In the genomic region with DNA sequence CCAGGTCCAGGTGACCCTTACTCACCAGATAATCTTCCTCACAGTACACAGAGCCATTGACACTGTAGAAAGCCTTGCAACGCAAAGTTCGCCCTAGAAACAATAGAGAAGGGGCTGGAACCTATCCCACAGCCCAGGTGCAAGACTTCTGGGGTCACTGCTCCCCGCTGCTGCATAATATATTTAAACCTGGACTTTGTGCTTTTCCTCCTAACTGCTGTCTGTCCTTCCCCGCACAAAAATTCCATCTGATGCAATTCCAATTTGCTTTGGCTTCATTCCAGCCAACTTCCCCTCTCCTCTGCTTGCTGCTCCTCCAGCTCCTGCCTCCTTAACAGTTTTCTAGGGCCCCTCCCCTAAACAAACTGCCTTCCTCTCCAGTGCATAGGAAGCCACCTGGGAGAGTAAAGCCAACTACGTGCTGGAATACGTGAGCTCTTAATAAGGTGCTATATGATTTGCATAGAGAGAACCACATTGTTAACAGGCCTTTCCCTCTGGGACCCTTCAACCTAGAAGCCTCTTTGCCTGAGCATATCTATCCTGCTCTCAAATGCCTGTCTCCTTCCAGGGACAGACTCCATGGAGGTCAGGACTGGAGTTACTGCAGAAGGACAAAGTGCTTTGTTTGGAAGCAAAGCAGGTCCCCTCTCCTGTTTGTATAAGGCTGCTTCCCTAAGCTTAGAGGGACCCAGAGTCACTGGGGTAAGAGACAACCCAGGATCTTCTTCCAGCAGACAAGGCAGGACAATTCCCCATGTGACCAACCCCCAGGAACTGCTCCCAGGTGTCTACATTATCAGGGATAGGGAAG, we compare ENCODE assay signal across 6 cellular contexts. TPM values are rescaled to one million over a fixed set of nuclear protein-coding genes. Genes with fewer than 3 reads are reported as not detected.
DNase-seq lines count a peak whose midpoint lies in the region; FAIRE-seq and TF ChIP-seq lines count a peak whose summit lies in the region.

No MANE protein-coding gene starts in this region.

- peaks cover 10% of the 10 kb centered on the region for H3K27me3 ChIP-seq in colonic mucosa

- no peaks in the 10 kb centered on the region for H3K36me3 ChIP-seq in colonic mucosa

- peak; percentile 46 for DNase-seq in LHCN-M2 (ENCODE audit: low read depth)
- peak; percentile 76 for DNase-seq in colonic mucosa
- peak; percentile 21 for DNase-seq in retina
- no peak for DNase-seq in NCI-H2196 treated with DMSO at 0.1 percent for 48 hours (lab: John Stamatoyannopoulos, UW; ENCODE audit: unreplicated experiment)
- no peak for DNase-seq in D721Med (ENCODE audit: insufficient read length, low spot score)
- no peak for DNase-seq in activated CD8-positive, alpha-beta memory T cell treated with anti-CD3 and anti-CD28 coated beads for 24 hours

- no peak for FAIRE-seq in D721Med (lab: Jason Lieb, UNC)

- H3K4me3 ChIP-seq in colonic mucosa = no peak overlapping the region

- intact Hi-C loops in colonic mucosa (cut with DNase I) = no loop called here

- H3K9me3 ChIP-seq in colonic mucosa = no peaks in the 10 kb centered on the region

- TF ChIP-seq CTCF in colonic mucosa (IDR thresholded peaks at IDR 0.05) (no peak), D721Med (IDR thresholded peaks at IDR 0.05; ENCODE audit: insufficient read depth, missing control alignments) (no peak)

- H3K9ac ChIP-seq in colonic mucosa (ENCODE audit: low read depth in 2 of 2, low read length in 2 of 2) = peak overlapping the region in 1 of 2 donors; percentile 42

- H3K4me1 ChIP-seq in colonic mucosa = peaks cover 27% of the 10 kb centered on the region

- H3K27ac ChIP-seq in colonic mucosa = peak overlapping the region; percentile 40

RNA-seq across cellular contexts. Expression of a gene that starts 5.5 kb away (rescaled TPM):
- 67.1 and 78.4 TPM in 2 replicates for total RNA-seq in LHCN-M2 (2014; rRNA removed)
- polyA plus RNA-seq in LHCN-M2 (2012) = 122 TPM
- 1 to 10 TPM; 4.1 to 6.7 TPM for total RNA-seq in colonic mucosa

RNA-seq across cellular contexts. Expression of a gene that starts 19.9 kb away (rescaled TPM):
- total RNA-seq in LHCN-M2 (2014; rRNA removed) (45.5 and 54.8 TPM in 2 replicates), colonic mucosa (10 to 100 TPM; 36.6 to 54.1 TPM)
- 27.5 TPM for polyA plus RNA-seq in LHCN-M2 (2012)

RNA-seq across cellular contexts. Expression of a gene that starts 33.1 kb away (rescaled TPM):
- total RNA-seq in LHCN-M2 (2014; rRNA removed) (4.0 and 8.6 TPM in 2 replicates), colonic mucosa (10 to 100 TPM in 1 of 2 donors, 1 to 10 TPM in 1; 8.8 to 14.5 TPM)
- 5.3 TPM for polyA plus RNA-seq in LHCN-M2 (2012)

RNA-seq across cellular contexts. Expression of a gene that starts 47.7 kb away (rescaled TPM):
- total RNA-seq in LHCN-M2 (2014; rRNA removed) (51.7 and 66.0 TPM in 2 replicates), colonic mucosa (10 to 100 TPM; 39.3 to 86.4 TPM)
- 192 TPM for polyA plus RNA-seq in LHCN-M2 (2012)

RNA-seq across cellular contexts. Expression of a gene that starts 57.9 kb away (rescaled TPM):
- 235 and 240 TPM in 2 replicates for total RNA-seq in LHCN-M2 (2014; rRNA removed)
- polyA plus RNA-seq in LHCN-M2 (2012) = 263 TPM
- 100 to 1,000 TPM in 1 of 2 donors, 10 to 100 TPM in 1; 99.7 to 137 TPM for total RNA-seq in colonic mucosa

Comparison
In these comparisons a context has a peak if more than half of its experiments do, and no peak if none do; other contexts are left out.
1. DNase-seq: peak in LHCN-M2 (single experiment), colonic mucosa (single experiment) and retina (single experiment); none in NCI-H2196 treated with DMSO at 0.1 percent for 48 hours (single experiment), D721Med (single experiment) and activated CD8-positive, alpha-beta memory T cell treated with anti-CD3 and anti-CD28 coated beads for 24 hours (single experiment).